Comparison of ENCODE assay signal across 1 cellular context in genomic region chr16:49048557-49048956, GRCh38.
TF ChIP-seq lines count a peak whose summit lies in the region.

No MANE protein-coding gene starts in this region.

TF ChIP-seq in WTC11, 78 proteins besides CTCF, POLR2A, EP300 and RAD21 (continued from another document):
- TF ChIP-seq ZSCAN18 (CRISPR knock-in tag; IDR thresholded peaks at IDR 0.05) (no peak), NFYB (CRISPR knock-in tag; conservative IDR thresholded peaks at IDR 0.05; ENCODE audit: low read depth) (no peak)
